ENCODE assay signal across 20 cellular contexts in the genomic region with DNA sequence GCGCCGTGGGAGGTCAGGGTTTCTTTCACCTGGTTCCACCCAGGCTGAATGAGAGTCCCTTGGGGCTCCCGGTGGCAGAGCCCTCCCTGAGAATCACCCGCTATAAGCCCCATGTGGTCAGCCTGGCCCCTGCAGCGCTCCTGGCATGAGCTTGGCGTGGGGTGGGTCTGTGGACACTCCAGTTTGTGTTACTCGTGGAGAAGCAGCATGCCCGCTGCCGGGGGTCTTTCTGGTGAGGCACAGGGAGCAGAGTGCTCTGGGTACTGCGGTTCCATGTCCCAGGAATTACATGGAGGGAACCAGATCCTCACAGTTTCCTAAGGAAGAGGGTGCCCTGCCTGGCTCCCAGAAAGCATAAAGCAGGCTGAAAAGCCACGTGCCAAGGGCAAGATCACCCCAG.
DNase-seq lines count a peak whose midpoint lies in the region; ATAC-seq, FAIRE-seq and TF ChIP-seq lines count a peak whose summit lies in the region.
"Had no signal": no experiment of that assay in that cellular context is flagged by ENCODE, and none has a peak within 500 bp of the region (broad histone marks: within the 10 kb centered on the region; RNA-seq: fewer than 3 reads in every experiment).

No MANE protein-coding gene starts in this region.

- H2AFZ ChIP-seq in IMR-90 (replicated peaks; ENCODE audit: low read length, poor library complexity) (no peak overlapping the region), K562 (ENCODE audit: low read depth, low read length) (no peak overlapping the region)

- H3K4me3 ChIP-seq in BLaER1 = no peak overlapping the region
- no peak overlapping the region for H3K4me3 ChIP-seq in IMR-90 (ENCODE audit: insufficient read depth, low read depth, low read length)
- H3K4me3 ChIP-seq in K562 = no peak overlapping the region
- H3K4me3 ChIP-seq in Peyer's patch = no peak overlapping the region
- H3K4me3 ChIP-seq: GM12878 had no signal

- H3K9me1 ChIP-seq in IMR-90 (ENCODE audit: insufficient read depth, low read length) (no peaks in the 10 kb centered on the region), K562 (ENCODE audit: control insufficient read depth, insufficient read depth, low read length) (no peaks in the 10 kb centered on the region)

- H4K20me1 ChIP-seq in BLaER1 (peaks cover 94% of the 10 kb centered on the region), IMR-90 (ENCODE audit: insufficient read depth, low read length) (peaks cover 10% of the 10 kb centered on the region; the same call in 1 of the 2 replicates), K562 (replicated peaks; ENCODE audit: control insufficient read depth, insufficient read depth, low read length) (no peaks in the 10 kb centered on the region)

- no peak for DNase-seq in activated naive CD8-positive, alpha-beta T cell treated with anti-CD3 and anti-CD28 coated beads, Interleukin-2, amount 10 ng/mL, durations not matched to agents 7 days and 5 days
- DNase-seq in activated naive CD8-positive, alpha-beta T cell treated with anti-CD3 and anti-CD28 coated beads, Interleukin-2, amount 50 U/mL, for 24 hours = no peak
- DNase-seq in IMR-90 (no peak), K562 (ENCODE audit: extremely low read depth in 1 of 4, low spot score in 3 of 4) (no peak), Peyer's patch (no peak)
- DNase-seq: 8988T; C1 segment of cervical spinal cord; CD4-positive, CD25-positive, alpha-beta regulatory T cell; CD8-positive, alpha-beta memory T cell; COR-L47; DMS 273 treated with DMSO at 0.1 percent for 48 hours; DMS53; EL; GOT3; H9 had no signal

- dilution Hi-C loops in IMR-90 (cut with HindIII; ENCODE audit: low sequenced_read_pairs, unreplicated experiment) = no loop called here

- H2AK9ac ChIP-seq in IMR-90 (replicated peaks; ENCODE audit: low read depth, low read length, poor library complexity) = peak overlapping the region; percentile 37

- H3K36me3 Mint-ChIP-seq in activated naive CD8-positive, alpha-beta T cell treated with anti-CD3 and anti-CD28 coated beads, Interleukin-2, amount 10 ng/mL, durations not matched to agents 7 days and 5 days = peaks cover 5% of the 10 kb centered on the region
- H3K36me3 Mint-ChIP-seq in activated naive CD8-positive, alpha-beta T cell treated with anti-CD3 and anti-CD28 coated beads, Interleukin-2, amount 50 U/mL, for 24 hours (ENCODE audit: low read depth) = peaks cover 39% of the 10 kb centered on the region

- H3K79me2 ChIP-seq in K562 (ENCODE audit: control insufficient read depth, insufficient read depth, low read length) = no peaks in the 10 kb centered on the region

- no peak overlapping the region for H3K56ac ChIP-seq in IMR-90 (ENCODE audit: extremely low read depth, insufficient read depth, low read length)

- H2BK15ac ChIP-seq in IMR-90 (ENCODE audit: low read depth, low read length) = no peak overlapping the region

- H4K5ac ChIP-seq in IMR-90 (ENCODE audit: low read depth, low read length) = no peak overlapping the region

- H4K91ac ChIP-seq in IMR-90 (ENCODE audit: insufficient read depth, low read depth, low read length) = no peak overlapping the region

- POLR2A ChIA-PET in activated naive CD8-positive, alpha-beta T cell treated with anti-CD3 and anti-CD28 coated beads, Interleukin-2, amount 10 ng/mL, durations not matched to agents 7 days and 5 days (lab: Charles Lee) = interaction anchor here (1.1 kb wide), 1 partner anchor 60 kb away, joined by 3 read pairs; no protein-coding TSS in a partner anchor
- POLR2A ChIA-PET in IMR-90 (lab: Charles Lee; ENCODE audit: unreplicated experiment) = no interaction called here
- POLR2A ChIA-PET in K562 (lab: Yijun Ruan, JAX) = interaction anchor here (2.1 kb wide), 1 partner anchor 86 kb away, joined by 5 read pairs; no protein-coding TSS in a partner anchor

- H3K36me3 ChIP-seq in BLaER1 = peaks cover 100% of the 10 kb centered on the region
- H3K36me3 ChIP-seq in IMR-90 (ENCODE audit: control insufficient read depth, insufficient read depth, low read length) = peaks cover 92% of the 10 kb centered on the region
- H3K36me3 ChIP-seq in K562 (ENCODE audit: control insufficient read depth, insufficient read depth, low read length) = peaks cover 98% of the 10 kb centered on the region
- H3K36me3 ChIP-seq in Peyer's patch = peaks cover 0 to 98% (median 0%) of the 10 kb centered on the region in 3 donors

- TF ChIP-seq EP300 in K562 (IDR thresholded peaks at IDR 0.05; ENCODE audit: low read length) = no peak

- H3K9ac ChIP-seq in BLaER1 (peak overlapping the region; percentile 43), IMR-90 (ENCODE audit: low read depth, low read length) (no peak overlapping the region), K562 (ENCODE audit: insufficient read depth in 1 of 2, low read depth in 2 of 2, low read length in 2 of 2) (no peak overlapping the region)

- H3K18ac ChIP-seq in IMR-90 (ENCODE audit: low read depth, low read length) = no peak overlapping the region

- TF ChIP-seq POLR2A in IMR-90 (IDR thresholded peaks at IDR 0.05; ENCODE audit: low read depth, low read length) = no peak
- TF ChIP-seq POLR2A in K562 (conservative IDR thresholded peaks at IDR 0.05) = no peak
- TF ChIP-seq POLR2A in Peyer's patch (IDR thresholded peaks at IDR 0.05) = no peak

- no peak overlapping the region for H2BK5ac ChIP-seq in IMR-90 (ENCODE audit: low read depth, low read length, poor library complexity, severe bottlenecking)

- peaks cover 6% of the 10 kb centered on the region for H3K4me1 Mint-ChIP-seq in activated naive CD8-positive, alpha-beta T cell treated with anti-CD3 and anti-CD28 coated beads, Interleukin-2, amount 10 ng/mL, durations not matched to agents 7 days and 5 days
- no peaks in the 10 kb centered on the region for H3K4me1 Mint-ChIP-seq in activated naive CD8-positive, alpha-beta T cell treated with anti-CD3 and anti-CD28 coated beads, Interleukin-2, amount 50 U/mL, for 24 hours
- H3K4me1 Mint-ChIP-seq: CD4-positive, CD25-positive, alpha-beta regulatory T cell; CD8-positive, alpha-beta memory T cell; H9 had no signal

- ATAC-seq in activated naive CD8-positive, alpha-beta T cell treated with anti-CD3 and anti-CD28 coated beads, Interleukin-2, amount 10 ng/mL, durations not matched to agents 7 days and 5 days (ENCODE audit: low read depth) = no peak
- no peak for ATAC-seq in activated naive CD8-positive, alpha-beta T cell treated with anti-CD3 and anti-CD28 coated beads, Interleukin-2, amount 50 U/mL, for 24 hours
- ATAC-seq in IMR-90 (ENCODE audit: low read depth) (no peak), K562 (no peak), HG03139 (IDR thresholded peaks at IDR 0.05; ENCODE audit: unreplicated experiment) (no peak), esophagus mucosa (no peak)
- ATAC-seq: GM12878 had no signal

- intact Hi-C loops in IMR-90 (cut with micrococcal nuclease) (no loop called here), K562 (cut with micrococcal nuclease) (no loop called here)

- FAIRE-seq in K562 (lab: Jason Lieb, UNC) = no peak
- FAIRE-seq: GM12878 had no signal

- no peak overlapping the region for H3K4ac ChIP-seq in IMR-90 (ENCODE audit: low read depth, low read length)

- H2AK5ac ChIP-seq in IMR-90 (ENCODE audit: low read depth, low read length) = no peak overlapping the region

- H3K4me1 ChIP-seq in BLaER1 (peaks cover 79% of the 10 kb centered on the region), IMR-90 (ENCODE audit: control insufficient read depth, insufficient read depth, low read length) (no peaks in the 10 kb centered on the region), K562 (replicated peaks in 1 of 2; ENCODE audit: control insufficient read depth in 2 of 2, insufficient read depth in 2 of 2, low read length in 2 of 2) (peaks cover 0 to 2% of the 10 kb centered on the region in 2 experiments; a peak in 1 of 5 replicates), Peyer's patch (peaks cover 0 to 9% (median 0%) of the 10 kb centered on the region in 4 donors)

- H3K9me3 ChIP-seq in BLaER1 (no peaks in the 10 kb centered on the region), IMR-90 (ENCODE audit: control insufficient read depth, insufficient read depth, low read length) (no peaks in the 10 kb centered on the region), K562 (replicated peaks; ENCODE audit: control insufficient read depth, insufficient read depth, low read depth, low read length) (no peaks in the 10 kb centered on the region), Peyer's patch (no peaks in the 10 kb centered on the region)

- TF ChIP-seq CTCF in IMR-90 (conservative IDR thresholded peaks at IDR 0.05; ENCODE audit: low read depth, low read length) (no peak), K562 (IDR thresholded peaks at IDR 0.05 in 2 of 3, conservative IDR thresholded peaks at IDR 0.05 in 1 of 3; ENCODE audit: insufficient read depth in 2 of 3, low read depth in 1 of 3, low read length in 3 of 3) (no peak), Peyer's patch (IDR thresholded peaks at IDR 0.05) (no peak)

- H3K4me2 ChIP-seq in BLaER1 = peak overlapping the region; percentile 86
- H3K4me2 ChIP-seq in IMR-90 (ENCODE audit: low read depth, low read length) = no peak overlapping the region
- H3K4me2 ChIP-seq in K562 (ENCODE audit: insufficient read depth, low read length) = no peak overlapping the region

- no peaks in the 10 kb centered on the region for H3K9me3 Mint-ChIP-seq in activated naive CD8-positive, alpha-beta T cell treated with anti-CD3 and anti-CD28 coated beads, Interleukin-2, amount 10 ng/mL, durations not matched to agents 7 days and 5 days
- no peaks in the 10 kb centered on the region for H3K9me3 Mint-ChIP-seq in activated naive CD8-positive, alpha-beta T cell treated with anti-CD3 and anti-CD28 coated beads, Interleukin-2, amount 50 U/mL, for 24 hours
- H3K9me3 Mint-ChIP-seq: CD4-positive, CD25-positive, alpha-beta regulatory T cell; CD8-positive, alpha-beta memory T cell; H9 had no signal

- no peak overlapping the region for H3K4me3 Mint-ChIP-seq in activated naive CD8-positive, alpha-beta T cell treated with anti-CD3 and anti-CD28 coated beads, Interleukin-2, amount 10 ng/mL, durations not matched to agents 7 days and 5 days
- no peak overlapping the region for H3K4me3 Mint-ChIP-seq in activated naive CD8-positive, alpha-beta T cell treated with anti-CD3 and anti-CD28 coated beads, Interleukin-2, amount 50 U/mL, for 24 hours
- H3K4me3 Mint-ChIP-seq: CD4-positive, CD25-positive, alpha-beta regulatory T cell; CD8-positive, alpha-beta memory T cell; H9 had no signal

- in situ Hi-C loops in IMR-90 (cut with MboI; ENCODE audit: low sequenced_read_pairs) (no loop called here), K562 (cut with MboI) (no loop called here)

- H3K23ac ChIP-seq in IMR-90 (ENCODE audit: low read depth, low read length) = no peak overlapping the region

- H3K27me3 ChIP-seq in BLaER1 (no peaks in the 10 kb centered on the region), IMR-90 (ENCODE audit: control insufficient read depth, insufficient read depth, low read length) (no peaks in the 10 kb centered on the region), K562 (ENCODE audit: control insufficient read depth in 2 of 2, insufficient read depth in 2 of 2, low read length in 2 of 2) (no peaks in the 10 kb centered on the region), Peyer's patch (no peaks in the 10 kb centered on the region)

- H3K27me3 Mint-ChIP-seq in activated naive CD8-positive, alpha-beta T cell treated with anti-CD3 and anti-CD28 coated beads, Interleukin-2, amount 10 ng/mL, durations not matched to agents 7 days and 5 days = no peaks in the 10 kb centered on the region
- no peaks in the 10 kb centered on the region for H3K27me3 Mint-ChIP-seq in activated naive CD8-positive, alpha-beta T cell treated with anti-CD3 and anti-CD28 coated beads, Interleukin-2, amount 50 U/mL, for 24 hours
- H3K27me3 Mint-ChIP-seq: CD4-positive, CD25-positive, alpha-beta regulatory T cell had no signal

- no peak overlapping the region for H3K14ac ChIP-seq in IMR-90 (replicated peaks; ENCODE audit: low read depth, low read length)

- peak overlapping the region; percentile 63 for H3K27ac Mint-ChIP-seq in activated naive CD8-positive, alpha-beta T cell treated with anti-CD3 and anti-CD28 coated beads, Interleukin-2, amount 10 ng/mL, durations not matched to agents 7 days and 5 days
- no peak overlapping the region for H3K27ac Mint-ChIP-seq in activated naive CD8-positive, alpha-beta T cell treated with anti-CD3 and anti-CD28 coated beads, Interleukin-2, amount 50 U/mL, for 24 hours
- H3K27ac Mint-ChIP-seq: CD4-positive, CD25-positive, alpha-beta regulatory T cell; H9 had no signal

- H3K79me1 ChIP-seq in IMR-90 (ENCODE audit: low read depth in 1 of 2, low read length in 2 of 2) = peaks cover 0 to 27% of the 10 kb centered on the region in 2 experiments; a peak in 2 of 4 replicates

- CTCF ChIA-PET in IMR-90 (lab: Yijun Ruan, JAX) (no interaction called here), K562 (lab: Yijun Ruan, JAX; ENCODE audit: low intra/inter-chr PET ratio) (interaction anchor here (0.6 kb wide), 1 partner anchor 460 kb away, joined by 3 read pairs; no protein-coding TSS in a partner anchor)

- peak overlapping the region; percentile 79 for H3K27ac ChIP-seq in BLaER1
- no peak overlapping the region for H3K27ac ChIP-seq in IMR-90 (ENCODE audit: insufficient read depth, low read length)
- H3K27ac ChIP-seq in K562 (ENCODE audit: extremely low read depth, low read depth, low read length) = no peak overlapping the region
- H3K27ac ChIP-seq in Peyer's patch = no peak overlapping the region
- H3K27ac ChIP-seq: HL-60 had no signal

- BruUV-seq in IMR-90 (replicated peaks; lab: Mats Ljungman, UMichigan) (no TSS peak), K562 (replicated peaks; lab: Mats Ljungman, UMichigan) (no TSS peak)

- no peak overlapping the region for H2BK20ac ChIP-seq in IMR-90 (ENCODE audit: low read depth, low read length)

- H2BK120ac ChIP-seq in IMR-90 (ENCODE audit: low read depth, low read length) = no peak overlapping the region

- TF ChIP-seq RAD21 in IMR-90 (IDR thresholded peaks at IDR 0.05; ENCODE audit: low read length) (no peak), K562 (CRISPR knock-in tag; conservative IDR thresholded peaks at IDR 0.05 in 1 of 2, IDR thresholded peaks at IDR 0.05 in 1 of 2) (no peak)

- H4K8ac ChIP-seq in IMR-90 (ENCODE audit: low read depth in 2 of 2, low read length in 2 of 2) = no peak overlapping the region

- WGBS in IMR-90 (ENCODE audit: extremely low coverage in 2 of 2, insufficient read length in 1 of 2), 2 experiments = 80% methylated on average over 3 of the region's 11 CpGs; no CpG with 5 or more reads in 1 of the 2 experiments
- WGBS in K562 (ENCODE audit: insufficient coverage, low coverage, missing lambda C conversion rate) = 97% methylated on average over 7 of the region's 11 CpGs
